16 cellular contexts compared by ENCODE assay signal in genomic region chr7:75572396-75572795, GRCh38.
"Had no signal": no experiment of that assay in that cellular context is flagged by ENCODE, and none has a peak within 500 bp of the region (broad histone marks: within the 10 kb centered on the region; RNA-seq: fewer than 3 reads in every experiment).

No MANE protein-coding gene starts in this region.

- H3K9me3 ChIP-seq: body of pancreas, esophagus muscularis mucosa, transverse colon had no signal

- H3K4me3 Mint-ChIP-seq: activated CD4-positive, alpha-beta T cell treated with anti-CD3 and anti-CD28 coated beads for 36 hours; activated CD8-positive, alpha-beta T cell treated with anti-CD3 and anti-CD28 coated beads for 36 hours; natural killer cell; T-cell had no signal

- H3K4me1 Mint-ChIP-seq: activated CD4-positive, alpha-beta T cell treated with anti-CD3 and anti-CD28 coated beads for 36 hours; natural killer cell; T-cell had no signal

- ATAC-seq: activated CD4-positive, alpha-beta T cell treated with anti-CD3 and anti-CD28 coated beads for 36 hours; activated CD8-positive, alpha-beta T cell treated with anti-CD3 and anti-CD28 coated beads for 36 hours; body of pancreas; left lobe of liver; natural killer cell; T-cell had no signal

- H3K27me3 ChIP-seq: body of pancreas, esophagus muscularis mucosa, transverse colon had no signal

- H3K9me3 Mint-ChIP-seq: activated CD8-positive, alpha-beta T cell treated with anti-CD3 and anti-CD28 coated beads for 36 hours; natural killer cell; T-cell had no signal

- H3K27ac Mint-ChIP-seq: activated CD4-positive, alpha-beta T cell treated with anti-CD3 and anti-CD28 coated beads for 36 hours; activated CD8-positive, alpha-beta T cell treated with anti-CD3 and anti-CD28 coated beads for 36 hours; natural killer cell; T-cell had no signal

- H3K27ac ChIP-seq: body of pancreas, esophagus muscularis mucosa, skin epidermis, transverse colon, VCaP had no signal

- H3K4me1 ChIP-seq: body of pancreas, esophagus muscularis mucosa, transverse colon had no signal

- H3K36me3 Mint-ChIP-seq: natural killer cell had no signal

- H3K27me3 Mint-ChIP-seq: activated CD4-positive, alpha-beta T cell treated with anti-CD3 and anti-CD28 coated beads for 36 hours; activated CD8-positive, alpha-beta T cell treated with anti-CD3 and anti-CD28 coated beads for 36 hours; T-cell had no signal

- H3K4me3 ChIP-seq: body of pancreas, esophagus muscularis mucosa, skin epidermis, transverse colon had no signal

- DNase-seq: activated CD4-positive, alpha-beta T cell treated with anti-CD3 and anti-CD28 coated beads for 36 hours; activated CD8-positive, alpha-beta memory T cell treated with anti-CD3 and anti-CD28 coated beads, Interleukin-2, amount 50 U/mL, for 4 hours; activated CD8-positive, alpha-beta T cell treated with anti-CD3 and anti-CD28 coated beads for 36 hours; activated naive CD4-positive, alpha-beta T cell; body of pancreas; cerebellar nuclear complex; glutamatergic neuron; mammary epithelial cell; natural killer cell; retina; T-cell; transverse colon had no signal
